Comparison of ENCODE assay signal across 9 cellular contexts in genomic region chr2:72694715-72695496, GRCh38.
DNase-seq lines count a peak whose midpoint lies in the region; ATAC-seq lines count a peak whose summit lies in the region.
"Had no signal": no experiment of that assay in that cellular context is flagged by ENCODE, and none has a peak within 500 bp of the region (broad histone marks: within the 10 kb centered on the region; RNA-seq: fewer than 3 reads in every experiment).

No MANE protein-coding gene starts in this region.

- H3K9me3 Mint-ChIP-seq in naive thymus-derived CD8-positive, alpha-beta T cell, result peaks cover 0 to 2% (median 0%) of the 10 kb centered on the region in 9 donors
- H3K9me3 Mint-ChIP-seq: activated T-cell treated with anti-CD3 and anti-CD28 coated beads, Interleukin-2, amount 50 U/mL, for 72 hours had no signal

- POLR2A ChIA-PET in naive thymus-derived CD8-positive, alpha-beta T cell (lab: Charles Lee), result no interaction called here

- DNase-seq in Caki2 (ENCODE audit: low read depth) (peak; percentile 69), NCI-H2029 treated with DMSO at 0.1 percent for 48 hours (lab: John Stamatoyannopoulos, UW) (peak; percentile 90), ecto neural progenitor cell (ENCODE audit: low spot score) (peak; percentile 47), myocyte (ENCODE audit: low read depth) (peak; percentile 24), activated T-cell treated with anti-CD3 and anti-CD28 coated beads for 4 hours (no peak)
- no peak for DNase-seq in naive thymus-derived CD8-positive, alpha-beta T cell
- DNase-seq in activated CD4-positive, alpha-beta T cell treated with anti-CD3 and anti-CD28 coated beads, Interleukin-2, amount 50 U/mL, for 48 hours, result no peak
- DNase-seq: activated T-cell treated with anti-CD3 and anti-CD28 coated beads, Interleukin-2, amount 50 U/mL, for 72 hours had no signal

- in situ Hi-C loops in Caki2 (cut with HindIII; ENCODE audit: low pct_unique_long_range_greater_than_20kb, low sequenced_read_pairs), result no loop called here

- H3K4me3 Mint-ChIP-seq in naive thymus-derived CD8-positive, alpha-beta T cell, result no peak overlapping the region
- H3K4me3 Mint-ChIP-seq: activated T-cell treated with anti-CD3 and anti-CD28 coated beads, Interleukin-2, amount 50 U/mL, for 72 hours had no signal

- H3K4me1 Mint-ChIP-seq in naive thymus-derived CD8-positive, alpha-beta T cell, result no peaks in the 10 kb centered on the region

- H3K27ac Mint-ChIP-seq in naive thymus-derived CD8-positive, alpha-beta T cell, result no peak overlapping the region
- H3K27ac Mint-ChIP-seq: activated T-cell treated with anti-CD3 and anti-CD28 coated beads, Interleukin-2, amount 50 U/mL, for 72 hours had no signal

- H3K36me3 Mint-ChIP-seq in naive thymus-derived CD8-positive, alpha-beta T cell, result peaks cover 7 to 46% (median 35%) of the 10 kb centered on the region in 3 donors

- ATAC-seq in HG03095 (IDR thresholded peaks at IDR 0.05; ENCODE audit: unreplicated experiment), result no peak
- no peak for ATAC-seq in naive thymus-derived CD8-positive, alpha-beta T cell
- ATAC-seq: activated T-cell treated with anti-CD3 and anti-CD28 coated beads, Interleukin-2, amount 50 U/mL, for 72 hours had no signal

- no peaks in the 10 kb centered on the region for H3K27me3 Mint-ChIP-seq in naive thymus-derived CD8-positive, alpha-beta T cell

Comparison
In these comparisons a context has a peak if more than half of its experiments do, and no peak if none do; other contexts are left out.
1. DNase-seq: peak in Caki2 (single experiment), NCI-H2029 treated with DMSO at 0.1 percent for 48 hours (single experiment), ecto neural progenitor cell (single experiment) and myocyte (single experiment); none in activated T-cell treated with anti-CD3 and anti-CD28 coated beads for 4 hours (single experiment), naive thymus-derived CD8-positive, alpha-beta T cell (0 of 10) and activated CD4-positive, alpha-beta T cell treated with anti-CD3 and anti-CD28 coated beads, Interleukin-2, amount 50 U/mL, for 48 hours (0 of 2).